In the genomic region with DNA sequence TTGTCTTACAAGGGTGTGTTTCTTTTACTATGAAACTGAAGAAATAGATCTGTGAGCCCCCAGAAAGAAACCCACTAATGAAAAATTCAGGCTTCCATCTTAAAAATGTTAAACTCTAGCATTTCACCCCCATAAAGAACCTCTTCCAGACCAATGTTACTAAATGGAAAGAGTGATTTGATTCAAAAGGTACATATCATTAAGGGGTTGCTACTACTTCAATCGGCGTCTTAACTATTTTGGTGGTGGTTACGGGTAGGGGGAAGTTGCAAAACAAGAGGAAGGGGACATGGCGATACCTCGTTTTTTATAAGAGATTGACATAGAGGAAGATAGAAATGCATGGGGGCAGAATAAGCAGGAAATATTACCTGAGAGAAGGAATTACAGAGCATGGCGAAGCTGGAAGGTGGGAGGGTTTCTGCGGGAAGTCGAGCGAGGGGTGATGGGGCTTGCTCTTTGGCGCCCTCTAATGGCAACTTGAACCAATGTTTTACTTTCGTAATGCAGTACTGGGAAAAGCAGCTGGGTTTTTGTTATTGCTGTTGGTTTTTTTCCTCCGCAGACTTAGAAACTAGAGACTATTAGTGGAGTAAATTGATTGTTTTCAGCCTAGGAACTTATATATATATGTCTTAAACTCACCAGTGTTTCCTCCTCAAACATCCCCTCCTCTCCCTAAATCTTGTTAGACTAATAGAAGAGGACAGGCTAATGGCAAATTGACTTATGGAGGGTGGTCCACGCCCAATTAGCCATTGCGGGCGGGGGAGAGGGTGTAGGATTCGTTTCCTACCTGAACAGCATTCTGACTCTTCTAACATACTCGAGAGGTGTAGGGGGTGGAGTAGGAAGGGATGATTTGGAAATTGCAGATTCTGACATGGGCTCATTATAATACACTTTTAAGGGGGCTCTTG, we compare ENCODE assay signal across 8 cellular contexts. TPM values are rescaled to one million over a fixed set of nuclear protein-coding genes. Genes with fewer than 3 reads are reported as not detected.
DNase-seq lines count a peak whose midpoint lies in the region; ATAC-seq, FAIRE-seq and TF ChIP-seq lines count a peak whose summit lies in the region.

No MANE protein-coding gene starts in this region.

- intact Hi-C loops in activated CD4-positive, alpha-beta T cell treated with anti-CD3 and anti-CD28 coated beads for 36 hours (cut with DNase I, micrococcal nuclease) = loop anchor here (1.0 to 10.0 kb wide), 8 partner anchors 11 to 898 kb away; partner anchors contain the start of gene SOX2 (in 1 of the 2)
- intact Hi-C loops in Panc1 (cut with micrococcal nuclease; ENCODE audit: unreplicated experiment) = loop anchor here (2.0 to 10.0 kb wide), 4 partner anchors 194 to 896 kb away; no protein-coding TSS in a partner anchor
- intact Hi-C loops in K562 (cut with micrococcal nuclease) = loop anchor here (2.0 to 10.0 kb wide), 5 partner anchors 373 to 896 kb away; partner anchors contain the start of gene FXR1

- peak; percentile 32 to 54; a peak in 3 of 4 replicates for TF ChIP-seq RAD21 in K562 (CRISPR knock-in tag; conservative IDR thresholded peaks at IDR 0.05 in 1 of 2, IDR thresholded peaks at IDR 0.05 in 1 of 2)

- ATAC-seq in activated CD4-positive, alpha-beta T cell treated with anti-CD3 and anti-CD28 coated beads for 36 hours = peak; percentile 55
- ATAC-seq in Panc1 (peak; percentile 85), K562 (peak; percentile 88)

- 0 out of 2 replicates have a peak overlapping the region, but pooled peaks have one; percentile 33 for H2AFZ ChIP-seq in K562 (ENCODE audit: low read depth, low read length)

- H3K4me3 Mint-ChIP-seq in activated CD4-positive, alpha-beta T cell treated with anti-CD3 and anti-CD28 coated beads for 36 hours = no peak overlapping the region

- CTCF ChIA-PET in activated CD4-positive, alpha-beta T cell treated with anti-CD3 and anti-CD28 coated beads for 36 hours (lab: Charles Lee) = interaction anchor here (0.6 to 2.7 kb wide), 17 partner anchors 8 to 1127 kb away, joined by 3 to 16 read pairs (median 4); no protein-coding TSS in a partner anchor
- CTCF ChIA-PET in HEK293 (lab: Yijun Ruan, JAX) = interaction anchor here (0.5 to 4.8 kb wide), 28 partner anchors 9 to 1123 kb away, joined by 3 to 31 read pairs (median 4); partner anchors contain the start of gene DNAJC19
- CTCF ChIA-PET in Panc1 (lab: Charles Lee) = interaction anchor here (0.6 to 1.9 kb wide), 7 partner anchors 9 to 586 kb away, joined by 3 to 9 read pairs (median 3); no protein-coding TSS in a partner anchor
- CTCF ChIA-PET in K562 (lab: Yijun Ruan, JAX; ENCODE audit: low intra/inter-chr PET ratio) = interaction anchor here (0.5 to 1.0 kb wide), 5 partner anchors 8 to 490 kb away, joined by 3 to 5 read pairs (median 3); no protein-coding TSS in a partner anchor

- H3K9me3 ChIP-seq in HEK293 (ENCODE audit: control insufficient read depth, insufficient read depth, low read depth, low read length) = no peaks in the 10 kb centered on the region
- no peaks in the 10 kb centered on the region for H3K9me3 ChIP-seq in Panc1 (ENCODE audit: control insufficient read depth, insufficient read depth, low read depth, low read length)
- no peaks in the 10 kb centered on the region for H3K9me3 ChIP-seq in K562 (replicated peaks; ENCODE audit: control insufficient read depth, insufficient read depth, low read depth, low read length)
- no peaks in the 10 kb centered on the region for H3K9me3 ChIP-seq in small intestine (ENCODE audit: control insufficient read depth, low read depth)

- H3K9me3 Mint-ChIP-seq in activated CD4-positive, alpha-beta T cell treated with anti-CD3 and anti-CD28 coated beads for 36 hours (ENCODE audit: low read depth) = peaks cover 4% of the 10 kb centered on the region

- H3K4me3 ChIP-seq in HEK293 (ENCODE audit: low read depth, low read length) (0 out of 2 replicates have a peak overlapping the region, but pooled peaks have one; percentile 6), Panc1 (ENCODE audit: low read depth in 2 of 2, low read length in 2 of 2) (peak overlapping the region; percentile 27 to 48), K562 (no peak overlapping the region), small intestine (ENCODE audit: low read depth in 1 of 2, low read length in 2 of 2) (no peak overlapping the region)

- H3K9ac ChIP-seq in K562 (ENCODE audit: insufficient read depth in 1 of 2, low read depth in 2 of 2, low read length in 2 of 2) = no peak overlapping the region

- POLR2A ChIA-PET in activated CD4-positive, alpha-beta T cell treated with anti-CD3 and anti-CD28 coated beads for 36 hours (lab: Charles Lee) = no interaction called here
- POLR2A ChIA-PET in HEK293 (lab: Yijun Ruan, JAX) (no interaction called here), Panc1 (lab: Charles Lee) (no interaction called here), K562 (lab: Yijun Ruan, JAX) (no interaction called here)

- no peaks in the 10 kb centered on the region; the same call in 1 of the 2 replicates for H3K4me1 ChIP-seq in HEK293 (ENCODE audit: control insufficient read depth, insufficient read depth, low read length)
- H3K4me1 ChIP-seq in Panc1 (ENCODE audit: control insufficient read depth, insufficient read depth, low read length) = peaks cover 15% of the 10 kb centered on the region
- peaks cover 0 to 13% of the 10 kb centered on the region in 2 experiments; a peak in 2 of 5 replicates for H3K4me1 ChIP-seq in K562 (replicated peaks in 1 of 2; ENCODE audit: control insufficient read depth in 2 of 2, insufficient read depth in 2 of 2, low read length in 2 of 2)
- H3K4me1 ChIP-seq in small intestine (ENCODE audit: control insufficient read depth in 2 of 2, insufficient read depth in 1 of 2, low read depth in 1 of 2, low read length in 1 of 2) = peaks cover 2 to 5% of the 10 kb centered on the region in 2 donors

- H3K36me3 ChIP-seq in HEK293 (ENCODE audit: control insufficient read depth in 2 of 2, insufficient read depth in 1 of 2, low read length in 2 of 2) (no peaks in the 10 kb centered on the region), Panc1 (ENCODE audit: control insufficient read depth, insufficient read depth, low read length) (peaks cover 4% of the 10 kb centered on the region; the same call in 1 of the 2 replicates), K562 (ENCODE audit: control insufficient read depth, insufficient read depth, low read length) (no peaks in the 10 kb centered on the region), small intestine (ENCODE audit: control insufficient read depth in 2 of 2, insufficient read depth in 2 of 2, low read length in 2 of 2) (no peaks in the 10 kb centered on the region)

- TF ChIP-seq CTCF in HEK293 (tag by site-specific recombination; IDR thresholded peaks at IDR 0.05) (peak; percentile 64), Panc1 (IDR thresholded peaks at IDR 0.05) (peak; percentile 97), K562 (IDR thresholded peaks at IDR 0.05 in 2 of 3, conservative IDR thresholded peaks at IDR 0.05 in 1 of 3; ENCODE audit: insufficient read depth in 2 of 3, low read depth in 1 of 3, low read length in 3 of 3) (peak; percentile 74 to 80 (median 77))

- peak overlapping the region; percentile 14; the same call in 1 of the 2 replicates for H3K4me2 ChIP-seq in K562 (ENCODE audit: insufficient read depth, low read length)

- no peaks in the 10 kb centered on the region for H3K79me2 ChIP-seq in K562 (ENCODE audit: control insufficient read depth, insufficient read depth, low read length)

- peaks cover 2% of the 10 kb centered on the region for H3K36me3 Mint-ChIP-seq in activated CD4-positive, alpha-beta T cell treated with anti-CD3 and anti-CD28 coated beads for 36 hours (ENCODE audit: low read depth)

- no peak overlapping the region for H3K27ac Mint-ChIP-seq in activated CD4-positive, alpha-beta T cell treated with anti-CD3 and anti-CD28 coated beads for 36 hours

- H3K27ac ChIP-seq in HEK293 (ENCODE audit: extremely low read depth, low read depth, low read length) (no peak overlapping the region), Panc1 (ENCODE audit: low read length) (no peak overlapping the region), K562 (ENCODE audit: extremely low read depth, low read depth, low read length) (no peak overlapping the region), small intestine (ENCODE audit: low read depth in 1 of 2, low read length in 1 of 2) (no peak overlapping the region)

- no peaks in the 10 kb centered on the region for H4K20me1 ChIP-seq in K562 (replicated peaks; ENCODE audit: control insufficient read depth, insufficient read depth, low read length)

- no peak for TF ChIP-seq POLR2A in K562 (conservative IDR thresholded peaks at IDR 0.05)

- H3K27me3 ChIP-seq in Panc1 (ENCODE audit: control insufficient read depth, insufficient read depth, low read length) (peaks cover 39% of the 10 kb centered on the region), K562 (ENCODE audit: control insufficient read depth in 2 of 2, insufficient read depth in 2 of 2, low read length in 2 of 2) (peaks cover 11 to 27% of the 10 kb centered on the region in 2 experiments; a peak in 4 of 5 replicates), small intestine (ENCODE audit: control insufficient read depth in 2 of 2, insufficient read depth in 2 of 2, low read length in 2 of 2) (peaks cover under 1 to 59% of the 10 kb centered on the region in 2 donors)

- H3K27me3 Mint-ChIP-seq in activated CD4-positive, alpha-beta T cell treated with anti-CD3 and anti-CD28 coated beads for 36 hours = peaks cover 78% of the 10 kb centered on the region

- no peak for FAIRE-seq in K562 (lab: Jason Lieb, UNC)
- no peak for FAIRE-seq in small intestine (lab: Jason Lieb, UNC)

- 13% methylated on average over 17 of the region's 17 CpGs for WGBS in K562 (ENCODE audit: insufficient coverage, low coverage, missing lambda C conversion rate)
- WGBS in small intestine, 3 donors = 6 to 11% (median 10%) methylated on average over 17 of the region's 17 CpGs

- peak; percentile 72 for DNase-seq in activated CD4-positive, alpha-beta T cell treated with anti-CD3 and anti-CD28 coated beads for 36 hours
- DNase-seq in activated CD4-positive, alpha-beta T cell treated with anti-CD3 and anti-CD28 coated beads for 1 hour = no peak
- DNase-seq in LHCN-M2 (ENCODE audit: low read depth) (peak; percentile 54), Panc1 (ENCODE audit: low read depth, low spot score) (peak; percentile 64), K562 (ENCODE audit: extremely low read depth in 1 of 4, low spot score in 3 of 4) (peak; percentile 72 to 75 (median 73)), iPS-NIHi11 (ENCODE audit: low spot score) (peak; percentile 67), small intestine (peak; percentile 47)

- peaks cover 17% of the 10 kb centered on the region for H3K4me1 Mint-ChIP-seq in activated CD4-positive, alpha-beta T cell treated with anti-CD3 and anti-CD28 coated beads for 36 hours

- no peak for TF ChIP-seq EP300 in K562 (IDR thresholded peaks at IDR 0.05; ENCODE audit: low read length)

- BruUV-seq in Panc1 (replicated peaks; lab: Mats Ljungman, UMichigan) (no TSS peak), K562 (replicated peaks; lab: Mats Ljungman, UMichigan) (no TSS peak)

- in situ Hi-C loops in Panc1 (cut with HindIII; ENCODE audit: low pct_unique_long_range_greater_than_20kb, low sequenced_read_pairs) (no loop called here), K562 (cut with MboI) (loop anchor here (10.0 kb wide), 1 partner anchor 914 kb away; no protein-coding TSS in a partner anchor)

- no peaks in the 10 kb centered on the region for H3K9me1 ChIP-seq in K562 (ENCODE audit: control insufficient read depth, insufficient read depth, low read length)

RNA-seq across cellular contexts. Expression of gene SOX2, which starts 11.3 kb away (rescaled TPM):
- not detected for total RNA-seq in activated CD4-positive, alpha-beta T cell treated with anti-CD3 and anti-CD28 coated beads for 36 hours
- total RNA-seq in LHCN-M2 (2014; rRNA removed) (not detected in 2 replicates), Panc1 (2021; ENCODE audit: unreplicated experiment) (0.39 TPM), K562 (2014; rRNA removed) (not detected in 2 replicates), K562 (2014; rRNA removed; fragmentation: Illumina TruSeq; extraction: Trizol) (not detected in 2 replicates), K562 (2015; rRNA removed; fragmentation: Illumina TruSeq; extraction: Trizol) (not detected in 2 replicates), K562 (2021) (0.07 and 0.13 TPM in 2 replicates)
- not detected for polyA plus RNA-seq in LHCN-M2 (2012)
- polyA plus RNA-seq in Panc1 (2012; ENCODE audit: insufficient read length) = 0.17 TPM
- total RNA-seq in K562 (2011; cell fraction: chromatin; rRNA removed; ENCODE audit: low replicate concordance) = not detected in 2 replicates
- not detected in 2 replicates for total RNA-seq in K562 (2011; cell fraction: nucleolus; rRNA removed)
- not detected in 2 replicates for total RNA-seq in K562 (2011; cell fraction: nucleoplasm; rRNA removed)
- polyA plus RNA-seq in K562 (2011; rRNA removed) (not detected in 2 replicates), K562 (2014; fragmentation: Illumina TruSeq; extraction: Trizol) (not detected in 2 replicates), K562 (2014; fragmentation: Nextera tagmentation; extraction: Ambion mirVana) (not detected), K562 (2014; rRNA removed) (not detected in 2 replicates), small intestine (1 to 10 TPM in 1 of 3 donors, not detected in 2; 1.4 TPM)
- not detected in 2 replicates for polyA plus RNA-seq in K562 (2011; cell fraction: cytosol; rRNA removed)
- polyA plus RNA-seq in K562 (2011; cell fraction: nucleus; rRNA removed) = not detected in 2 replicates
- polyA plus RNA-seq in K562 (2012) = not detected in 2 replicates
- not detected in 2 replicates for polyA minus RNA-seq in K562 (2011; rRNA and poly(A)+ RNA removed)
- not detected in 2 replicates for polyA minus RNA-seq in K562 (2011; cell fraction: cytosol; rRNA and poly(A)+ RNA removed)
- not detected in 2 replicates for polyA minus RNA-seq in K562 (2011; cell fraction: nucleus; rRNA and poly(A)+ RNA removed)

Comparison
In these comparisons a context has a peak if more than half of its experiments do, and no peak if none do; other contexts are left out.
1. H3K4me3 ChIP-seq: peak in HEK293 (single experiment) and Panc1 (2 of 2); none in K562 (single experiment) and small intestine (0 of 2).
2. Peak in every context shown above with its lines, with median percentiles within 50 percentile points of each other: ATAC-seq and CTCF ChIP-seq.